10 cellular contexts compared by ENCODE assay signal in genomic region chr20:23551383-23551782, GRCh38. TPM values are rescaled to one million over a fixed set of nuclear protein-coding genes. Genes with fewer than 3 reads are reported as not detected.
"Had no signal": no experiment of that assay in that cellular context is flagged by ENCODE, and none has a peak within 500 bp of the region (broad histone marks: within the 10 kb centered on the region; RNA-seq: fewer than 3 reads in every experiment).

No MANE protein-coding gene starts in this region.

- H3K36me3 ChIP-seq: HAP-1 had no signal

- DNase-seq: GM23248, GOT3, H7, H9, HCEC 1CT, HFFc6 had no signal

- H3K27ac Mint-ChIP-seq: GM23338, H9, HFFc6 had no signal

- ATAC-seq: GM23338, HCT116 had no signal

- H3K4me2 ChIP-seq: GM23338 had no signal

- H3K9me3 ChIP-seq: HAP-1 had no signal

- H3K4me1 ChIP-seq: HAP-1 had no signal

- H3K4me3 Mint-ChIP-seq: GM23338, H9, HFFc6 had no signal

- H3K4me1 Mint-ChIP-seq: GM23338 had no signal

- H3K27ac ChIP-seq: GM23248 had no signal

- H3K9me3 Mint-ChIP-seq: HFFc6 had no signal

- H3K9ac ChIP-seq: GM23248 had no signal

- H3K4me3 ChIP-seq: GM23248, GM23338, HAP-1 had no signal

- FAIRE-seq: H54 had no signal

- H2AFZ ChIP-seq: GM23248, GM23338 had no signal

RNA-seq across cellular contexts. Expression of gene CST9L, which starts 16.9 kb away (rescaled TPM):
- total RNA-seq: GM23248, GM23338, H7, H9, HFFc6 had no signal
- polyA plus RNA-seq: GM23248, GM23338 had no signal

RNA-seq across cellular contexts. Expression of gene CST9, which starts 54.3 kb away (rescaled TPM):
- total RNA-seq: GM23248, GM23338, H7, H9, HFFc6 had no signal
- polyA plus RNA-seq: GM23248, GM23338 had no signal
